ENCODE assay signal across 8 cellular contexts in genomic region chr10:99845837-99846382, GRCh38.
DNase-seq lines count a peak whose midpoint lies in the region; ATAC-seq and TF ChIP-seq lines count a peak whose summit lies in the region.

No MANE protein-coding gene starts in this region.

- H3K4me3 Mint-ChIP-seq in activated T-helper 1 cell treated with anti-CD3 and anti-CD28 coated beads, Interleukin-12 subunit alpha, Interleukin-12 subunit beta, Interleukin-2, Interleukin-4 antibody, amounts not matched to agents 30 ng/mL and 10 ng/mL and 1 ng/mL, durations not matched to agents 14 hours and 24 hours and 36 hours = no peak overlapping the region
- peak overlapping the region; percentile 14 for H3K4me3 Mint-ChIP-seq in neural crest cell

- H3K27me3 ChIP-seq in BE2C = no peaks in the 10 kb centered on the region
- H3K27me3 ChIP-seq in stomach smooth muscle (ENCODE audit: control insufficient read depth in 1 of 2, insufficient read depth in 2 of 2, low read length in 2 of 2) = no peaks in the 10 kb centered on the region

- ATAC-seq in GM19324 (IDR thresholded peaks at IDR 0.05; ENCODE audit: low FRiP score, unreplicated experiment) = peak; percentile 59

- TF ChIP-seq CTCF in BE2C (IDR thresholded peaks at IDR 0.05; ENCODE audit: low read depth, low read length) (peak; percentile 88), fibroblast of pulmonary artery (IDR thresholded peaks at IDR 0.05; ENCODE audit: low read length, missing control alignments) (peak; percentile 95), neural crest cell (conservative IDR thresholded peaks at IDR 0.05) (peak; percentile 97)

- H3K9me3 ChIP-seq in BE2C (no peaks in the 10 kb centered on the region), stomach smooth muscle (ENCODE audit: control insufficient read depth in 2 of 2, low read length in 2 of 2) (no peaks in the 10 kb centered on the region)

- H3K9me3 Mint-ChIP-seq in activated T-helper 1 cell treated with anti-CD3 and anti-CD28 coated beads, Interleukin-12 subunit alpha, Interleukin-12 subunit beta, Interleukin-2, Interleukin-4 antibody, amounts not matched to agents 30 ng/mL and 10 ng/mL and 1 ng/mL, durations not matched to agents 14 hours and 24 hours and 36 hours = no peaks in the 10 kb centered on the region
- H3K9me3 Mint-ChIP-seq in neural crest cell = no peaks in the 10 kb centered on the region

- peak overlapping the region; percentile 41 for H3K27ac ChIP-seq in stomach smooth muscle (ENCODE audit: low read length)

- DNase-seq in BE2C (peak; percentile 72), RPMI7951 (ENCODE audit: low read depth) (peak; percentile 68), fibroblast of pulmonary artery (ENCODE audit: low read depth) (peak; percentile 98), neural crest cell (ENCODE audit: low read depth, low spot score) (peak; percentile 70)
- peak; percentile 83 for DNase-seq in Jurkat, Clone E6-1 (ENCODE audit: low read depth, low spot score)
- DNase-seq in activated T-helper 1 cell treated with anti-CD3 and anti-CD28 coated beads, Interleukin-12 subunit alpha, Interleukin-12 subunit beta, Interleukin-2, Interleukin-4 antibody, amounts not matched to agents 30 ng/mL and 10 ng/mL and 1 ng/mL, durations not matched to agents 14 hours and 24 hours and 36 hours (ENCODE audit: low spot score) = peak; percentile 59

- no peaks in the 10 kb centered on the region for H3K36me3 Mint-ChIP-seq in activated T-helper 1 cell treated with anti-CD3 and anti-CD28 coated beads, Interleukin-12 subunit alpha, Interleukin-12 subunit beta, Interleukin-2, Interleukin-4 antibody, amounts not matched to agents 30 ng/mL and 10 ng/mL and 1 ng/mL, durations not matched to agents 14 hours and 24 hours and 36 hours (ENCODE audit: low read depth)
- peaks cover 2% of the 10 kb centered on the region for H3K36me3 Mint-ChIP-seq in neural crest cell (ENCODE audit: low read depth)

- H3K36me3 ChIP-seq in BE2C (no peaks in the 10 kb centered on the region), stomach smooth muscle (ENCODE audit: control insufficient read depth in 2 of 2, insufficient read depth in 2 of 2, low read length in 2 of 2) (no peaks in the 10 kb centered on the region)

- H3K4me1 ChIP-seq in BE2C (no peaks in the 10 kb centered on the region), stomach smooth muscle (ENCODE audit: control insufficient read depth, insufficient read depth, low read length) (peaks cover 8% of the 10 kb centered on the region)

- no peaks in the 10 kb centered on the region for H3K27me3 Mint-ChIP-seq in activated T-helper 1 cell treated with anti-CD3 and anti-CD28 coated beads, Interleukin-12 subunit alpha, Interleukin-12 subunit beta, Interleukin-2, Interleukin-4 antibody, amounts not matched to agents 30 ng/mL and 10 ng/mL and 1 ng/mL, durations not matched to agents 14 hours and 24 hours and 36 hours (ENCODE audit: insufficient read depth)
- H3K27me3 Mint-ChIP-seq in neural crest cell (ENCODE audit: low read depth) = no peaks in the 10 kb centered on the region

- H3K27ac Mint-ChIP-seq in activated T-helper 1 cell treated with anti-CD3 and anti-CD28 coated beads, Interleukin-12 subunit alpha, Interleukin-12 subunit beta, Interleukin-2, Interleukin-4 antibody, amounts not matched to agents 30 ng/mL and 10 ng/mL and 1 ng/mL, durations not matched to agents 14 hours and 24 hours and 36 hours = no peak overlapping the region
- H3K27ac Mint-ChIP-seq in neural crest cell (ENCODE audit: unreplicated experiment) = no peak overlapping the region

- intact Hi-C loops in activated T-helper 1 cell treated with anti-CD3 and anti-CD28 coated beads, Interleukin-12 subunit alpha, Interleukin-12 subunit beta, Interleukin-2, Interleukin-4 antibody, amounts not matched to agents 30 ng/mL and 10 ng/mL and 1 ng/mL, durations not matched to agents 14 hours and 24 hours and 36 hours (cut with micrococcal nuclease) = loop anchor here (1.0 to 10.0 kb wide), 9 partner anchors 25 to 661 kb away; partner anchors contain the start of genes CHUK, DNMBP and ERLIN1

- H3K4me3 ChIP-seq in BE2C (ENCODE audit: low read depth, low read length) = peak overlapping the region; percentile 50
- no peak overlapping the region for H3K4me3 ChIP-seq in Jurkat, Clone E6-1 (ENCODE audit: low read length)
- H3K4me3 ChIP-seq in fibroblast of pulmonary artery (replicated peaks; ENCODE audit: low read depth, low read length) = peak overlapping the region; percentile 30
- peak overlapping the region; percentile 48 to 75 for H3K4me3 ChIP-seq in stomach smooth muscle (ENCODE audit: low read length in 2 of 2)

- peak overlapping the region; percentile 7 to 69 for H3K9ac ChIP-seq in stomach smooth muscle (ENCODE audit: low read length in 2 of 2)

- peaks cover 11% of the 10 kb centered on the region for H3K4me1 Mint-ChIP-seq in activated T-helper 1 cell treated with anti-CD3 and anti-CD28 coated beads, Interleukin-12 subunit alpha, Interleukin-12 subunit beta, Interleukin-2, Interleukin-4 antibody, amounts not matched to agents 30 ng/mL and 10 ng/mL and 1 ng/mL, durations not matched to agents 14 hours and 24 hours and 36 hours (ENCODE audit: low read depth)
- peaks cover 9% of the 10 kb centered on the region for H3K4me1 Mint-ChIP-seq in neural crest cell
